ENCODE assay signal across 1 cellular context in genomic region chr12:79566452-79566851, GRCh38.
TF ChIP-seq lines count a peak whose summit lies in the region.

No MANE protein-coding gene starts in this region.

TF ChIP-seq in HepG2, 621 proteins besides CTCF, POLR2A, EP300 and RAD21 (continued from another document and continues in another):
- TF ChIP-seq THRA (CRISPR knock-in tag; IDR thresholded peaks at IDR 0.05; ENCODE audit: borderline replicate concordance) (no peak), ELF3 (CRISPR knock-in tag; IDR thresholded peaks at IDR 0.05) (peak; percentile 96), NONO (IDR thresholded peaks at IDR 0.05) (no peak), NONO (CRISPR knock-in tag; conservative IDR thresholded peaks at IDR 0.05) (no peak), ZNF136 (CRISPR knock-in tag; IDR thresholded peaks at IDR 0.05; ENCODE audit: low read depth) (no peak), GZF1 (CRISPR knock-in tag; IDR thresholded peaks at IDR 0.05) (no peak), NFRKB (IDR thresholded peaks at IDR 0.05) (no peak), ERF (CRISPR knock-in tag; IDR thresholded peaks at IDR 0.05) (0 out of 2 replicates have a peak, but pooled peaks have one; percentile 41), TCF7L2 (IDR thresholded peaks at IDR 0.05; ENCODE audit: low read depth, low read length) (no peak), ZNF784 (CRISPR knock-in tag; IDR thresholded peaks at IDR 0.05; ENCODE audit: borderline replicate concordance) (no peak), ELK4 (CRISPR knock-in tag; IDR thresholded peaks at IDR 0.05; ENCODE audit: borderline replicate concordance) (no peak), NCOA1 (CRISPR knock-in tag; IDR thresholded peaks at IDR 0.05) (no peak), ZSCAN31 (CRISPR knock-in tag; IDR thresholded peaks at IDR 0.05; ENCODE audit: low read depth) (no peak), ATF5 (CRISPR knock-in tag; IDR thresholded peaks at IDR 0.05; ENCODE audit: low read depth) (no peak), AHDC1 (CRISPR knock-in tag; IDR thresholded peaks at IDR 0.05; ENCODE audit: borderline replicate concordance) (peak; percentile 71; the same call in 1 of the 2 replicates), ZNF563 (CRISPR knock-in tag; IDR thresholded peaks at IDR 0.05) (no peak), SUZ12 (IDR thresholded peaks at IDR 0.05; ENCODE audit: low read depth, low read length) (no peak), FOXP4 (CRISPR knock-in tag; IDR thresholded peaks at IDR 0.05) (peak; percentile 92), POLR2AphosphoS2 (IDR thresholded peaks at IDR 0.05; ENCODE audit: low read depth, low read length) (no peak), MTF1 (CRISPR knock-in tag; IDR thresholded peaks at IDR 0.05) (no peak), HDAC2 (CRISPR knock-in tag; IDR thresholded peaks at IDR 0.05) (peak; percentile 65), ZNF770 (CRISPR knock-in tag; IDR thresholded peaks at IDR 0.05) (peak; percentile 24; the same call in 1 of the 2 replicates), ZNF513 (CRISPR knock-in tag; conservative IDR thresholded peaks at IDR 0.05) (no peak), TBX2 (CRISPR knock-in tag; IDR thresholded peaks at IDR 0.05; ENCODE audit: borderline replicate concordance) (peak; percentile 26; the same call in 1 of the 2 replicates), ZHX1 (CRISPR knock-in tag; IDR thresholded peaks at IDR 0.05; ENCODE audit: low read depth) (no peak), ATAD3A (CRISPR knock-in tag; IDR thresholded peaks at IDR 0.05) (no peak), ZBTB1 (CRISPR knock-in tag; IDR thresholded peaks at IDR 0.05; ENCODE audit: borderline replicate concordance) (no peak), TMF1 (CRISPR knock-in tag; IDR thresholded peaks at IDR 0.05; ENCODE audit: low read depth) (no peak), ZNF616 (CRISPR knock-in tag; IDR thresholded peaks at IDR 0.05; ENCODE audit: low read depth) (no peak), GABPB1 (CRISPR knock-in tag; IDR thresholded peaks at IDR 0.05) (no peak), NFE2 (CRISPR knock-in tag; IDR thresholded peaks at IDR 0.05) (no peak), ZNF160 (CRISPR knock-in tag; IDR thresholded peaks at IDR 0.05) (no peak), ZFX (CRISPR knock-in tag; IDR thresholded peaks at IDR 0.05; ENCODE audit: low read depth) (no peak), ZNF280D (CRISPR knock-in tag; IDR thresholded peaks at IDR 0.05) (no peak), EED (CRISPR knock-in tag; IDR thresholded peaks at IDR 0.05) (no peak), ZNF75D (CRISPR knock-in tag; IDR thresholded peaks at IDR 0.05; ENCODE audit: borderline replicate concordance) (no peak)
